11 cellular contexts compared by ENCODE assay signal in genomic region chr2:9231291-9232165, GRCh38. TPM values are rescaled to one million over a fixed set of nuclear protein-coding genes. Genes with fewer than 3 reads are reported as not detected.
DNase-seq lines count a peak whose midpoint lies in the region; ATAC-seq and TF ChIP-seq lines count a peak whose summit lies in the region.
"Had no signal": no experiment of that assay in that cellular context is flagged by ENCODE, and none has a peak within 500 bp of the region (broad histone marks: within the 10 kb centered on the region; RNA-seq: fewer than 3 reads in every experiment).

No MANE protein-coding gene starts in this region.

- no peak overlapping the region for H3K4me3 ChIP-seq in heart right ventricle
- H3K4me3 ChIP-seq in mammary epithelial cell (replicated peaks in 1 of 3; ENCODE audit: insufficient read depth in 1 of 3, low read depth in 2 of 3, low read length in 3 of 3): no peak overlapping the region
- no peak overlapping the region for H3K4me3 ChIP-seq in mucosa of descending colon
- H3K4me3 ChIP-seq in uterus: no peak overlapping the region
- H3K4me3 ChIP-seq: testis had no signal

- H4K20me1 ChIP-seq in mammary epithelial cell (ENCODE audit: insufficient read depth, low read length): no peaks in the 10 kb centered on the region

- peaks cover 92% of the 10 kb centered on the region for H3K79me2 ChIP-seq in mammary epithelial cell (ENCODE audit: insufficient read depth, low read length)

- 81 to 91% methylated on average over 14 of the region's 14 CpGs for WGBS in heart right ventricle, 2 donors
- 87% methylated on average over 9 of the region's 14 CpGs for WGBS in mammary epithelial cell (ENCODE audit: low coverage, missing lambda C conversion rate)

- DNase-seq in heart right ventricle (no peak), left ventricle myocardium superior (no peak), mammary epithelial cell (no peak), mucosa of descending colon (peak in 2 of 3 donors; percentile 65 to 76), uterus (peak in 1 of 2 donors; percentile 14), NCI-H82 treated with DMSO at 0.1 percent for 48 hours (lab: John Stamatoyannopoulos, UW; ENCODE audit: unreplicated experiment) (no peak), NCI-H1105 (lab: John Stamatoyannopoulos, UW) (no peak), GOT3 (lab: John Stamatoyannopoulos, UW) (no peak)
- DNase-seq: activated CD4-positive, alpha-beta T cell treated with anti-CD3 and anti-CD28 coated beads, Interleukin-2, amount 10 ng/mL, durations not matched to agents 7 days and 5 days; NCI-H446 treated with DMSO at 0.1 percent for 48 hours; testis had no signal

- CTCF ChIA-PET in mammary epithelial cell (lab: Charles Lee; ENCODE audit: low non-redundant PET): interaction anchor here (0.7 kb wide), 1 partner anchor 485 kb away, joined by 4 read pairs; no protein-coding TSS in a partner anchor

- dilution Hi-C loops in mammary epithelial cell (cut with HindIII; ENCODE audit: low sequenced_read_pairs): loop anchor here (5.0 kb wide), 3 partner anchors 54 to 89 kb away; no protein-coding TSS in a partner anchor

- TF ChIP-seq POLR2A in uterus (IDR thresholded peaks at IDR 0.05): no peak

- H3K9ac ChIP-seq in mammary epithelial cell (ENCODE audit: insufficient read depth, low read length): no peak overlapping the region

- intact Hi-C loops in heart right ventricle (cut with DNase I) (no loop called here), left ventricle myocardium superior (cut with micrococcal nuclease) (no loop called here), mammary epithelial cell (cut with micrococcal nuclease) (loop anchor here (1.0 kb wide), 1 partner anchor 89 kb away; no protein-coding TSS in a partner anchor), mucosa of descending colon (cut with DNase I, micrococcal nuclease) (no loop called here), uterus (cut with DNase I; ENCODE audit: low total_unique reads) (no loop called here)

- H3K36me3 ChIP-seq in heart right ventricle (no peaks in the 10 kb centered on the region), mammary epithelial cell (ENCODE audit: insufficient read depth, low read length) (no peaks in the 10 kb centered on the region), mucosa of descending colon (ENCODE audit: low read depth) (no peaks in the 10 kb centered on the region), uterus (no peaks in the 10 kb centered on the region)

- in situ Hi-C loops in mammary epithelial cell (cut with MboI; ENCODE audit: low sequenced_read_pairs in 2 of 2): no loop called here

- H3K27ac ChIP-seq in heart right ventricle (peak overlapping the region in 8 of 10 donors; percentile 10 to 93 (median 72)), mammary epithelial cell (ENCODE audit: insufficient read depth, low read depth, low read length) (peak overlapping the region; percentile 45), uterus (peak overlapping the region; percentile 21 to 40)
- H3K27ac ChIP-seq: testis had no signal

- no peak for TF ChIP-seq CTCF in heart right ventricle (IDR thresholded peaks at IDR 0.05)
- no peak for TF ChIP-seq CTCF in mammary epithelial cell (conservative IDR thresholded peaks at IDR 0.05 in 1 of 2, IDR thresholded peaks at IDR 0.05 in 1 of 2; ENCODE audit: extremely low read depth in 1 of 2, insufficient read depth in 1 of 2, low read depth in 1 of 2, low read length in 2 of 2)
- TF ChIP-seq CTCF in mucosa of descending colon (IDR thresholded peaks at IDR 0.05): no peak
- no peak for TF ChIP-seq CTCF in uterus (IDR thresholded peaks at IDR 0.05)

- H3K4me1 ChIP-seq in heart right ventricle (peaks cover 58 to 100% (median 100%) of the 10 kb centered on the region in 9 donors), mammary epithelial cell (ENCODE audit: insufficient read depth, low read length) (peaks cover 87% of the 10 kb centered on the region), mucosa of descending colon (ENCODE audit: low read depth) (peaks cover 25% of the 10 kb centered on the region), uterus (peaks cover 6 to 33% of the 10 kb centered on the region in 2 donors)

- peaks cover 0 to 13% (median 0%) of the 10 kb centered on the region in 7 donors for H3K27me3 ChIP-seq in heart right ventricle
- no peaks in the 10 kb centered on the region for H3K27me3 ChIP-seq in mammary epithelial cell (ENCODE audit: insufficient read depth, low read length)
- no peaks in the 10 kb centered on the region for H3K27me3 ChIP-seq in uterus
- H3K27me3 ChIP-seq: testis had no signal

- H3K9me3 ChIP-seq in heart right ventricle (no peaks in the 10 kb centered on the region), mammary epithelial cell (replicated peaks; ENCODE audit: insufficient read depth, low read length) (no peaks in the 10 kb centered on the region), mucosa of descending colon (no peaks in the 10 kb centered on the region), uterus (no peaks in the 10 kb centered on the region)
- H3K9me3 ChIP-seq: testis had no signal

- no peak overlapping the region for H2AFZ ChIP-seq in mammary epithelial cell (ENCODE audit: low read depth, low read length)

- peak overlapping the region; percentile 56 for H3K4me2 ChIP-seq in mammary epithelial cell (ENCODE audit: insufficient read depth, low read depth, low read length)

- ATAC-seq in heart right ventricle: no peak
- no peak for ATAC-seq in left ventricle myocardium superior
- ATAC-seq in mucosa of descending colon: peak; percentile 74

- no TSS peak for BruUV-seq in mammary epithelial cell (replicated peaks; lab: Mats Ljungman, UMichigan)

RNA-seq across cellular contexts. Expression of gene ASAP2, which starts 24.9 kb away (rescaled TPM):
- total RNA-seq in heart right ventricle (10 to 100 TPM in 9 of 10 donors, 1 to 10 TPM in 1; 9.9 to 16.2 (median 11.8) TPM), left ventricle myocardium superior (10.1 TPM), mammary epithelial cell (100 to 1,000 TPM in 1 of 2 donors, 10 to 100 TPM in 1; 40.8 to 137 TPM), mucosa of descending colon (10 to 100 TPM; 50.4 to 84.1 (median 50.5) TPM), uterus (10 to 100 TPM; 24.3 to 55.5 (median 31.3) TPM)
- polyA plus RNA-seq in heart right ventricle (10 to 100 TPM in 1 of 2 donors, 1 to 10 TPM in 1; 5.4 to 17.3 TPM), mammary epithelial cell (56.4 TPM)
- polyA minus RNA-seq in mammary epithelial cell: 60.0 TPM

Comparison
In these comparisons a context has a peak if more than half of its experiments do, and no peak if none do; other contexts are left out.
1. DNase-seq: peak in mucosa of descending colon (2 of 3); none in heart right ventricle (0 of 2), left ventricle myocardium superior (single experiment), mammary epithelial cell (single experiment), NCI-H82 treated with DMSO at 0.1 percent for 48 hours (single experiment), NCI-H1105 (single experiment) and GOT3 (single experiment).
2. Peak in every context shown above with its lines, with median percentiles within 50 percentile points of each other: H3K27ac ChIP-seq.